Comparison of ENCODE assay signal across 3 cellular contexts in the genomic region with DNA sequence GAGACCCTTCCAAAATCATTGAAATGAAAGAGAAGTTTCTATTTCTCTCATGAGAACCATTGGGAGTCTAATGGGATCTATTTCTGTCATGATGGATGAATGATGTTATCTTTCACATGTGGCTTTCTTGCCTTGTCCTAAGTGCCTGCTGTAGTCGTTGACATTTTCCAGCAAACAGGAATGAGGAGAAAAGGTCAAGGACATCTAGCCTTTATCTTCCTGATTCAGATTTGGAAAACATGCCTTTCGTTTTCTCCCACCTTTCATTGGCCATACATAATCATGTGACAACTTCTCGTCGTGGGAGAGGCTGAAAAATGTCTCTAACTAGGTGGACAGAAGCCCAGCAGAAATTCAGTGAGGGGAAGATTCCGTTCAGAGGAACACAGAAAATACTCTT.
TF ChIP-seq lines count a peak whose summit lies in the region.

No MANE protein-coding gene starts in this region.

TF ChIP-seq in HepG2, 621 proteins besides CTCF, POLR2A, EP300 and RAD21:
- TF ChIP-seq POGZ (CRISPR knock-in tag; IDR thresholded peaks at IDR 0.05) (0 out of 2 replicates have a peak, but pooled peaks have one; percentile 37), RXRB (CRISPR knock-in tag; IDR thresholded peaks at IDR 0.05; ENCODE audit: borderline replicate concordance) (no peak), MAZ (IDR thresholded peaks at IDR 0.05; ENCODE audit: borderline replicate concordance, low read depth, low read length) (no peak), MAZ (CRISPR knock-in tag; IDR thresholded peaks at IDR 0.05; ENCODE audit: low read depth) (no peak), ZMYM4 (CRISPR knock-in tag; IDR thresholded peaks at IDR 0.05) (peak; percentile 60)
- TF ChIP-seq, protein P1, sequence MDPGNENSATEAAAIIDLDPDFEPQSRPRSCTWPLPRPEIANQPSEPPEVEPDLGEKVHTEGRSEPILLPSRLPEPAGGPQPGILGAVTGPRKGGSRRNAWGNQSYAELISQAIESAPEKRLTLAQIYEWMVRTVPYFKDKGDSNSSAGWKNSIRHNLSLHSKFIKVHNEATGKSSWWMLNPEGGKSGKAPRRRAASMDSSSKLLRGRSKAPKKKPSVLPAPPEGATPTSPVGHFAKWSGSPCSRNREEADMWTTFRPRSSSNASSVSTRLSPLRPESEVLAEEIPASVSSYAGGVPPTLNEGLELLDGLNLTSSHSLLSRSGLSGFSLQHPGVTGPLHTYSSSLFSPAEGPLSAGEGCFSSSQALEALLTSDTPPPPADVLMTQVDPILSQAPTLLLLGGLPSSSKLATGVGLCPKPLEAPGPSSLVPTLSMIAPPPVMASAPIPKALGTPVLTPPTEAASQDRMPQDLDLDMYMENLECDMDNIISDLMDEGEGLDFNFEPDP (CRISPR knock-in tag; conservative IDR thresholded peaks at IDR 0.05): no peak
- TF ChIP-seq, protein P2, sequence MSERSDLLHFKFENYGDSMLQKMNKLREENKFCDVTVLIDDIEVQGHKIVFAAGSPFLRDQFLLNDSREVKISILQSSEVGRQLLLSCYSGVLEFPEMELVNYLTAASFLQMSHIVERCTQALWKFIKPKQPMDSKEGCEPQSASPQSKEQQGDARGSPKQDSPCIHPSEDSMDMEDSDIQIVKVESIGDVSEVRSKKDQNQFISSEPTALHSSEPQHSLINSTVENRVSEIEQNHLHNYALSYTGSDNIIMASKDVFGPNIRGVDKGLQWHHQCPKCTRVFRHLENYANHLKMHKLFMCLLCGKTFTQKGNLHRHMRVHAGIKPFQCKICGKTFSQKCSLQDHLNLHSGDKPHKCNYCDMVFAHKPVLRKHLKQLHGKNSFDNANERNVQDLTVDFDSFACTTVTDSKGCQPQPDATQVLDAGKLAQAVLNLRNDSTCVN (CRISPR knock-in tag; IDR thresholded peaks at IDR 0.05; ENCODE audit: borderline replicate concordance): no peak
- TF ChIP-seq, protein P3, sequence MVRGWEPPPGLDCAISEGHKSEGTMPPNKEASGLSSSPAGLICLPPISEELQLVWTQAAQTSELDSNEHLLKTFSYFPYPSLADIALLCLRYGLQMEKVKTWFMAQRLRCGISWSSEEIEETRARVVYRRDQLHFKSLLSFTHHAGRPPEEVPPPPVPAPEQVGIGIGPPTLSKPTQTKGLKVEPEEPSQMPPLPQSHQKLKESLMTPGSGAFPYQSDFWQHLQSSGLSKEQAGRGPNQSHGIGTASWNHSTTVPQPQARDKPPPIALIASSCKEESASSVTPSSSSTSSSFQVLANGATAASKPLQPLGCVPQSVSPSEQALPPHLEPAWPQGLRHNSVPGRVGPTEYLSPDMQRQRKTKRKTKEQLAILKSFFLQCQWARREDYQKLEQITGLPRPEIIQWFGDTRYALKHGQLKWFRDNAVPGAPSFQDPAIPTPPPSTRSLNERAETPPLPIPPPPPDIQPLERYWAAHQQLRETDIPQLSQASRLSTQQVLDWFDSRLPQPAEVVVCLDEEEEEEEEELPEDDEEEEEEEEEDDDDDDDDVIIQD (CRISPR knock-in tag; IDR thresholded peaks at IDR 0.05; ENCODE audit: low read depth): peak; percentile 86; the same call in 1 of the 2 replicates

TF ChIP-seq in SK-N-SH, 30 proteins besides CTCF, POLR2A, EP300 and RAD21:
- TF ChIP-seq SIN3A (IDR thresholded peaks at IDR 0.05; ENCODE audit: borderline replicate concordance, low read depth, low read length) (no peak), POLR2AphosphoS5 (IDR thresholded peaks at IDR 0.05; ENCODE audit: low read depth, low read length) (no peak), GATA2 (CRISPR knock-in tag; IDR thresholded peaks at IDR 0.05) (no peak), MEF2A (IDR thresholded peaks at IDR 0.05; ENCODE audit: borderline replicate concordance, low read depth) (no peak), TCF12 (IDR thresholded peaks at IDR 0.05) (no peak), FOSL2 (IDR thresholded peaks at IDR 0.05; ENCODE audit: borderline replicate concordance, low read depth) (no peak), SMC3 (IDR thresholded peaks at IDR 0.05; ENCODE audit: low read depth, low read length) (no peak), TEAD4 (IDR thresholded peaks at IDR 0.05; ENCODE audit: borderline replicate concordance, insufficient read depth) (no peak), YY1 (IDR thresholded peaks at IDR 0.05; ENCODE audit: low read depth) (no peak), JUND (IDR thresholded peaks at IDR 0.05) (no peak), CHD2 (IDR thresholded peaks at IDR 0.05; ENCODE audit: low read length, partially characterized antibody) (no peak), TAF1 (IDR thresholded peaks at IDR 0.05; ENCODE audit: borderline replicate concordance, low read depth, low read length) (no peak), NFIC (IDR thresholded peaks at IDR 0.05; ENCODE audit: borderline replicate concordance) (no peak), NRF1 (IDR thresholded peaks at IDR 0.05; ENCODE audit: low read depth, low read length) (no peak)
- TF ChIP-seq, protein P4, sequence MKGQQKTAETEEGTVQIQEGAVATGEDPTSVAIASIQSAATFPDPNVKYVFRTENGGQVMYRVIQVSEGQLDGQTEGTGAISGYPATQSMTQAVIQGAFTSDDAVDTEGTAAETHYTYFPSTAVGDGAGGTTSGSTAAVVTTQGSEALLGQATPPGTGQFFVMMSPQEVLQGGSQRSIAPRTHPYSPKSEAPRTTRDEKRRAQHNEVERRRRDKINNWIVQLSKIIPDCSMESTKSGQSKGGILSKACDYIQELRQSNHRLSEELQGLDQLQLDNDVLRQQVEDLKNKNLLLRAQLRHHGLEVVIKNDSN (IDR thresholded peaks at IDR 0.05; ENCODE audit: borderline replicate concordance, low read depth): no peak
- TF ChIP-seq, protein P5, sequence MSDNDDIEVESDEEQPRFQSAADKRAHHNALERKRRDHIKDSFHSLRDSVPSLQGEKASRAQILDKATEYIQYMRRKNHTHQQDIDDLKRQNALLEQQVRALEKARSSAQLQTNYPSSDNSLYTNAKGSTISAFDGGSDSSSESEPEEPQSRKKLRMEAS (IDR thresholded peaks at IDR 0.05; ENCODE audit: low read depth): no peak
- TF ChIP-seq, protein P6, sequence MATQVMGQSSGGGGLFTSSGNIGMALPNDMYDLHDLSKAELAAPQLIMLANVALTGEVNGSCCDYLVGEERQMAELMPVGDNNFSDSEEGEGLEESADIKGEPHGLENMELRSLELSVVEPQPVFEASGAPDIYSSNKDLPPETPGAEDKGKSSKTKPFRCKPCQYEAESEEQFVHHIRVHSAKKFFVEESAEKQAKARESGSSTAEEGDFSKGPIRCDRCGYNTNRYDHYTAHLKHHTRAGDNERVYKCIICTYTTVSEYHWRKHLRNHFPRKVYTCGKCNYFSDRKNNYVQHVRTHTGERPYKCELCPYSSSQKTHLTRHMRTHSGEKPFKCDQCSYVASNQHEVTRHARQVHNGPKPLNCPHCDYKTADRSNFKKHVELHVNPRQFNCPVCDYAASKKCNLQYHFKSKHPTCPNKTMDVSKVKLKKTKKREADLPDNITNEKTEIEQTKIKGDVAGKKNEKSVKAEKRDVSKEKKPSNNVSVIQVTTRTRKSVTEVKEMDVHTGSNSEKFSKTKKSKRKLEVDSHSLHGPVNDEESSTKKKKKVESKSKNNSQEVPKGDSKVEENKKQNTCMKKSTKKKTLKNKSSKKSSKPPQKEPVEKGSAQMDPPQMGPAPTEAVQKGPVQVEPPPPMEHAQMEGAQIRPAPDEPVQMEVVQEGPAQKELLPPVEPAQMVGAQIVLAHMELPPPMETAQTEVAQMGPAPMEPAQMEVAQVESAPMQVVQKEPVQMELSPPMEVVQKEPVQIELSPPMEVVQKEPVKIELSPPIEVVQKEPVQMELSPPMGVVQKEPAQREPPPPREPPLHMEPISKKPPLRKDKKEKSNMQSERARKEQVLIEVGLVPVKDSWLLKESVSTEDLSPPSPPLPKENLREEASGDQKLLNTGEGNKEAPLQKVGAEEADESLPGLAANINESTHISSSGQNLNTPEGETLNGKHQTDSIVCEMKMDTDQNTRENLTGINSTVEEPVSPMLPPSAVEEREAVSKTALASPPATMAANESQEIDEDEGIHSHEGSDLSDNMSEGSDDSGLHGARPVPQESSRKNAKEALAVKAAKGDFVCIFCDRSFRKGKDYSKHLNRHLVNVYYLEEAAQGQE (IDR thresholded peaks at IDR 0.05; ENCODE audit: low read depth, low read length): no peak
- TF ChIP-seq, protein P7, sequence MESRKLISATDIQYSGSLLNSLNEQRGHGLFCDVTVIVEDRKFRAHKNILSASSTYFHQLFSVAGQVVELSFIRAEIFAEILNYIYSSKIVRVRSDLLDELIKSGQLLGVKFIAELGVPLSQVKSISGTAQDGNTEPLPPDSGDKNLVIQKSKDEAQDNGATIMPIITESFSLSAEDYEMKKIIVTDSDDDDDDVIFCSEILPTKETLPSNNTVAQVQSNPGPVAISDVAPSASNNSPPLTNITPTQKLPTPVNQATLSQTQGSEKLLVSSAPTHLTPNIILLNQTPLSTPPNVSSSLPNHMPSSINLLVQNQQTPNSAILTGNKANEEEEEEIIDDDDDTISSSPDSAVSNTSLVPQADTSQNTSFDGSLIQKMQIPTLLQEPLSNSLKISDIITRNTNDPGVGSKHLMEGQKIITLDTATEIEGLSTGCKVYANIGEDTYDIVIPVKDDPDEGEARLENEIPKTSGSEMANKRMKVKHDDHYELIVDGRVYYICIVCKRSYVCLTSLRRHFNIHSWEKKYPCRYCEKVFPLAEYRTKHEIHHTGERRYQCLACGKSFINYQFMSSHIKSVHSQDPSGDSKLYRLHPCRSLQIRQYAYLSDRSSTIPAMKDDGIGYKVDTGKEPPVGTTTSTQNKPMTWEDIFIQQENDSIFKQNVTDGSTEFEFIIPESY (IDR thresholded peaks at IDR 0.05; ENCODE audit: borderline replicate concordance, low read depth): no peak
TF ChIP-seq in SK-N-SH: peak in this region for 0.

TF ChIP-seq in H1, 55 proteins besides CTCF, POLR2A, EP300 and RAD21:
- TF ChIP-seq JUN (IDR thresholded peaks at IDR 0.05; ENCODE audit: low read depth, low read length) (no peak), TCF12 (IDR thresholded peaks at IDR 0.05; ENCODE audit: low read depth, low read length) (no peak), BACH1 (IDR thresholded peaks at IDR 0.05; ENCODE audit: low read length) (no peak), NANOG (IDR thresholded peaks at IDR 0.05; ENCODE audit: insufficient read depth, low read depth, low read length, poor library complexity, severe bottlenecking) (no peak), MAFK (IDR thresholded peaks at IDR 0.05; ENCODE audit: low read depth, low read length) (no peak), HDAC2 (IDR thresholded peaks at IDR 0.05; ENCODE audit: borderline replicate concordance in 1 of 2, low read depth in 2 of 2, low read length in 2 of 2) (no peak), HDAC6 (IDR thresholded peaks at IDR 0.05; ENCODE audit: low read depth, low read length) (no peak), PHF8 (conservative IDR thresholded peaks at IDR 0.05; ENCODE audit: low read depth, low read length) (no peak), SIN3A (conservative IDR thresholded peaks at IDR 0.05 in 1 of 2, IDR thresholded peaks at IDR 0.05 in 1 of 2; ENCODE audit: low read depth in 1 of 2, low read length in 2 of 2) (no peak)
- TF ChIP-seq, protein P8, sequence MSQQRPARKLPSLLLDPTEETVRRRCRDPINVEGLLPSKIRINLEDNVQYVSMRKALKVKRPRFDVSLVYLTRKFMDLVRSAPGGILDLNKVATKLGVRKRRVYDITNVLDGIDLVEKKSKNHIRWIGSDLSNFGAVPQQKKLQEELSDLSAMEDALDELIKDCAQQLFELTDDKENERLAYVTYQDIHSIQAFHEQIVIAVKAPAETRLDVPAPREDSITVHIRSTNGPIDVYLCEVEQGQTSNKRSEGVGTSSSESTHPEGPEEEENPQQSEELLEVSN (IDR thresholded peaks at IDR 0.05): no peak
- TF ChIP-seq, protein P9, sequence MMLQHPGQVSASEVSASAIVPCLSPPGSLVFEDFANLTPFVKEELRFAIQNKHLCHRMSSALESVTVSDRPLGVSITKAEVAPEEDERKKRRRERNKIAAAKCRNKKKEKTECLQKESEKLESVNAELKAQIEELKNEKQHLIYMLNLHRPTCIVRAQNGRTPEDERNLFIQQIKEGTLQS (IDR thresholded peaks at IDR 0.05; ENCODE audit: insufficient read depth, low read depth, low read length): no peak
